1 cellular context compared by ENCODE assay signal in the genomic region with DNA sequence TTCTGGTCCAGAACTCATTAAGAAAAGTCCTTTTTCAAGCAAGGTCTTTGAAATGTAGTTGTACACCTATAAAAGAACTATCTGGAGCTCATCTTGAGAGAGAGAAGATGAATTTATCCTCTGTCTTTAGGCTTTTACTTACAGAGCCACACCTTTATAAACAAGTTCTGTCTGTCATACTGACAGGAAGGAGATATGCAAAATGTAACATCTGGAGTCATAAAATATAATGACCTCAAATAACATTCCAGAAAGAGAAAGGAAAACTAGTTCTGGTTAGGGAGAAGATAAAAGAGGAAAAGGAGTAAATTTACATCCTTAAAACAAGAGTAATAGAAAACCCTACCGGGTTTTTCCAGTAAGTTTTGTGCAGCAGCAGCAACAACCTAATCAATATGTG.
TF ChIP-seq lines count a peak whose summit lies in the region.

No MANE protein-coding gene starts in this region.

TF ChIP-seq in HCT116, 20 proteins besides CTCF, POLR2A, EP300 and RAD21:
- TF ChIP-seq, protein P1, sequence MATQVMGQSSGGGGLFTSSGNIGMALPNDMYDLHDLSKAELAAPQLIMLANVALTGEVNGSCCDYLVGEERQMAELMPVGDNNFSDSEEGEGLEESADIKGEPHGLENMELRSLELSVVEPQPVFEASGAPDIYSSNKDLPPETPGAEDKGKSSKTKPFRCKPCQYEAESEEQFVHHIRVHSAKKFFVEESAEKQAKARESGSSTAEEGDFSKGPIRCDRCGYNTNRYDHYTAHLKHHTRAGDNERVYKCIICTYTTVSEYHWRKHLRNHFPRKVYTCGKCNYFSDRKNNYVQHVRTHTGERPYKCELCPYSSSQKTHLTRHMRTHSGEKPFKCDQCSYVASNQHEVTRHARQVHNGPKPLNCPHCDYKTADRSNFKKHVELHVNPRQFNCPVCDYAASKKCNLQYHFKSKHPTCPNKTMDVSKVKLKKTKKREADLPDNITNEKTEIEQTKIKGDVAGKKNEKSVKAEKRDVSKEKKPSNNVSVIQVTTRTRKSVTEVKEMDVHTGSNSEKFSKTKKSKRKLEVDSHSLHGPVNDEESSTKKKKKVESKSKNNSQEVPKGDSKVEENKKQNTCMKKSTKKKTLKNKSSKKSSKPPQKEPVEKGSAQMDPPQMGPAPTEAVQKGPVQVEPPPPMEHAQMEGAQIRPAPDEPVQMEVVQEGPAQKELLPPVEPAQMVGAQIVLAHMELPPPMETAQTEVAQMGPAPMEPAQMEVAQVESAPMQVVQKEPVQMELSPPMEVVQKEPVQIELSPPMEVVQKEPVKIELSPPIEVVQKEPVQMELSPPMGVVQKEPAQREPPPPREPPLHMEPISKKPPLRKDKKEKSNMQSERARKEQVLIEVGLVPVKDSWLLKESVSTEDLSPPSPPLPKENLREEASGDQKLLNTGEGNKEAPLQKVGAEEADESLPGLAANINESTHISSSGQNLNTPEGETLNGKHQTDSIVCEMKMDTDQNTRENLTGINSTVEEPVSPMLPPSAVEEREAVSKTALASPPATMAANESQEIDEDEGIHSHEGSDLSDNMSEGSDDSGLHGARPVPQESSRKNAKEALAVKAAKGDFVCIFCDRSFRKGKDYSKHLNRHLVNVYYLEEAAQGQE (IDR thresholded peaks at IDR 0.05; ENCODE audit: low read depth): no peak
- TF ChIP-seq CEBPB (IDR thresholded peaks at IDR 0.05; ENCODE audit: low read depth): no peak
- no peak for TF ChIP-seq EZH2 (IDR thresholded peaks at IDR 0.05)
- TF ChIP-seq ZNF274 (IDR thresholded peaks at IDR 0.05; ENCODE audit: low read depth, low read length): no peak
- TF ChIP-seq EGR1 (IDR thresholded peaks at IDR 0.05; ENCODE audit: low read depth): no peak
- TF ChIP-seq TCF7L2 (IDR thresholded peaks at IDR 0.05; ENCODE audit: borderline replicate concordance, extremely low read depth, insufficient read depth, insufficient read length): no peak
- TF ChIP-seq EZH2phosphoT487 (IDR thresholded peaks at IDR 0.05; ENCODE audit: borderline replicate concordance): no peak
- TF ChIP-seq JUND (IDR thresholded peaks at IDR 0.05): no peak
